Comparison of ENCODE assay signal across 8 cellular contexts in genomic region chr19:55088543-55089265, GRCh38. TPM values are rescaled to one million over a fixed set of nuclear protein-coding genes. Genes with fewer than 3 reads are reported as not detected.
DNase-seq lines count a peak whose midpoint lies in the region; ATAC-seq, FAIRE-seq and TF ChIP-seq lines count a peak whose summit lies in the region.

No MANE protein-coding gene starts in this region.

- H3K4me1 Mint-ChIP-seq in natural killer cell treated with Interleukin-12 subunit alpha and Interleukin-12 subunit beta and Interleukin-15 and Interleukin-18, amount 100 ng/mL, for 72 hours (ENCODE audit: low read depth in 2 of 2) = peaks cover 28% of the 10 kb centered on the region in 2 donors
- peaks cover 26 to 31% of the 10 kb centered on the region in 2 donors for H3K4me1 Mint-ChIP-seq in stimulated activated naive B cell treated with anti-CD40 and anti-IgM and Interleukin-4, amounts not matched to agents 10 μg/mL and 1 μg/mL and 100 μg/mL, for 72 hours

- H3K4me3 ChIP-seq in epithelial cell of proximal tubule (ENCODE audit: low read depth, low read length) = no peak overlapping the region

- no peak for ATAC-seq in natural killer cell treated with Interleukin-12 subunit alpha and Interleukin-12 subunit beta and Interleukin-15 and Interleukin-18, amount 100 ng/mL, for 72 hours
- ATAC-seq in stimulated activated naive B cell treated with anti-CD40 and anti-IgM and Interleukin-4, amounts not matched to agents 10 μg/mL and 1 μg/mL and 100 μg/mL, for 72 hours (replicated peaks) = peak; percentile 35 to 43

- peak overlapping the region; percentile 27 to 42 for H3K27ac Mint-ChIP-seq in natural killer cell treated with Interleukin-12 subunit alpha and Interleukin-12 subunit beta and Interleukin-15 and Interleukin-18, amount 100 ng/mL, for 72 hours
- peak overlapping the region; percentile 11 for H3K27ac Mint-ChIP-seq in stimulated activated naive B cell treated with anti-CD40 and anti-IgM and Interleukin-4, amounts not matched to agents 10 μg/mL and 1 μg/mL and 100 μg/mL, for 72 hours

- peak; percentile 61 for TF ChIP-seq CTCF in epithelial cell of proximal tubule (conservative IDR thresholded peaks at IDR 0.05; ENCODE audit: low read depth, low read length)

- peaks cover 13 to 14% of the 10 kb centered on the region in 2 donors for H3K27me3 Mint-ChIP-seq in natural killer cell treated with Interleukin-12 subunit alpha and Interleukin-12 subunit beta and Interleukin-15 and Interleukin-18, amount 100 ng/mL, for 72 hours
- peaks cover 49 to 55% of the 10 kb centered on the region in 2 donors for H3K27me3 Mint-ChIP-seq in stimulated activated naive B cell treated with anti-CD40 and anti-IgM and Interleukin-4, amounts not matched to agents 10 μg/mL and 1 μg/mL and 100 μg/mL, for 72 hours

- DNase-seq in AG08396 (ENCODE audit: low spot score) = peak; percentile 86
- DNase-seq in GM18507 (ENCODE audit: extremely low spot score, insufficient read length, low read depth) = peak; percentile 56
- peak; percentile 39 for DNase-seq in NCI-H774 (lab: John Stamatoyannopoulos, UW)
- DNase-seq in activated T-cell treated with anti-CD3 and anti-CD28 coated beads for 1 hour (ENCODE audit: low read depth) = peak; percentile 77
- DNase-seq in epithelial cell of proximal tubule (ENCODE audit: low read depth) = no peak
- peak; percentile 78 for DNase-seq in natural killer cell treated with Interleukin-12 subunit alpha and Interleukin-12 subunit beta and Interleukin-15 and Interleukin-18, amount 100 ng/mL, for 72 hours (ENCODE audit: low spot score)
- peak; percentile 56 for DNase-seq in stimulated activated naive B cell treated with anti-CD40 and anti-IgM and Interleukin-4, amounts not matched to agents 10 μg/mL and 1 μg/mL and 100 μg/mL, for 72 hours
- no peak for DNase-seq in H4 (ENCODE audit: low spot score)

- H3K9me3 Mint-ChIP-seq in natural killer cell treated with Interleukin-12 subunit alpha and Interleukin-12 subunit beta and Interleukin-15 and Interleukin-18, amount 100 ng/mL, for 72 hours = no peaks in the 10 kb centered on the region
- no peaks in the 10 kb centered on the region for H3K9me3 Mint-ChIP-seq in stimulated activated naive B cell treated with anti-CD40 and anti-IgM and Interleukin-4, amounts not matched to agents 10 μg/mL and 1 μg/mL and 100 μg/mL, for 72 hours

- H3K4me3 Mint-ChIP-seq in natural killer cell treated with Interleukin-12 subunit alpha and Interleukin-12 subunit beta and Interleukin-15 and Interleukin-18, amount 100 ng/mL, for 72 hours = peak overlapping the region; percentile 66
- peak overlapping the region; percentile 66 to 68 for H3K4me3 Mint-ChIP-seq in stimulated activated naive B cell treated with anti-CD40 and anti-IgM and Interleukin-4, amounts not matched to agents 10 μg/mL and 1 μg/mL and 100 μg/mL, for 72 hours

- peak; percentile 55 for FAIRE-seq in GM18507 (lab: Jason Lieb, UNC)

- H3K36me3 Mint-ChIP-seq in natural killer cell treated with Interleukin-12 subunit alpha and Interleukin-12 subunit beta and Interleukin-15 and Interleukin-18, amount 100 ng/mL, for 72 hours = no peaks in the 10 kb centered on the region
- peaks cover 38 to 46% of the 10 kb centered on the region in 2 donors for H3K36me3 Mint-ChIP-seq in stimulated activated naive B cell treated with anti-CD40 and anti-IgM and Interleukin-4, amounts not matched to agents 10 μg/mL and 1 μg/mL and 100 μg/mL, for 72 hours

RNA-seq across cellular contexts. Expression of gene EPS8L1, which starts 13.0 kb away (rescaled TPM):
- total RNA-seq in epithelial cell of proximal tubule = 17.3 and 33.8 TPM in 2 replicates
- total RNA-seq in natural killer cell treated with Interleukin-12 subunit alpha and Interleukin-12 subunit beta and Interleukin-15 and Interleukin-18, amount 100 ng/mL, for 72 hours = 1 to 10 TPM; 1.3 to 8.7 TPM
- total RNA-seq in H4 (2014; rRNA removed; shearing (Covaris generic)) = 2.2 and 4.3 TPM in 2 replicates

RNA-seq across cellular contexts. Expression of gene RDH13, which starts 25.8 kb away (rescaled TPM):
- total RNA-seq in epithelial cell of proximal tubule = 13.8 and 21.1 TPM in 2 replicates
- total RNA-seq in natural killer cell treated with Interleukin-12 subunit alpha and Interleukin-12 subunit beta and Interleukin-15 and Interleukin-18, amount 100 ng/mL, for 72 hours = 10 to 100 TPM; 13.4 to 31.0 TPM
- 18.1 and 43.0 TPM in 2 replicates for total RNA-seq in H4 (2014; rRNA removed; shearing (Covaris generic))

RNA-seq across cellular contexts. Expression of gene PPP1R12C, which starts 28.7 kb away (rescaled TPM):
- total RNA-seq in epithelial cell of proximal tubule = 53.8 and 68.7 TPM in 2 replicates
- total RNA-seq in natural killer cell treated with Interleukin-12 subunit alpha and Interleukin-12 subunit beta and Interleukin-15 and Interleukin-18, amount 100 ng/mL, for 72 hours = 100 to 1,000 TPM; 157 to 251 TPM
- total RNA-seq in H4 (2014; rRNA removed; shearing (Covaris generic)) = 18.0 and 26.4 TPM in 2 replicates

RNA-seq across cellular contexts. Expression of gene GP6, which starts 50.6 kb away (rescaled TPM):
- not detected in 2 replicates for total RNA-seq in epithelial cell of proximal tubule
- total RNA-seq in natural killer cell treated with Interleukin-12 subunit alpha and Interleukin-12 subunit beta and Interleukin-15 and Interleukin-18, amount 100 ng/mL, for 72 hours = under 1 TPM in 1 of 2 donors, not detected in 1; 0.22 TPM
- not detected in 2 replicates for total RNA-seq in H4 (2014; rRNA removed; shearing (Covaris generic))

Comparison
In these comparisons a context has a peak if more than half of its experiments do, and no peak if none do; other contexts are left out.
1. DNase-seq: peak in AG08396 (single experiment), GM18507 (single experiment), NCI-H774 (single experiment), activated T-cell treated with anti-CD3 and anti-CD28 coated beads for 1 hour (single experiment), natural killer cell treated with Interleukin-12 subunit alpha and Interleukin-12 subunit beta and Interleukin-15 and Interleukin-18, amount 100 ng/mL, for 72 hours (single experiment) and stimulated activated naive B cell treated with anti-CD40 and anti-IgM and Interleukin-4, amounts not matched to agents 10 μg/mL and 1 μg/mL and 100 μg/mL, for 72 hours (single experiment); none in epithelial cell of proximal tubule (single experiment) and H4 (single experiment).
2. ATAC-seq: peak in stimulated activated naive B cell treated with anti-CD40 and anti-IgM and Interleukin-4, amounts not matched to agents 10 μg/mL and 1 μg/mL and 100 μg/mL, for 72 hours (2 of 2); none in natural killer cell treated with Interleukin-12 subunit alpha and Interleukin-12 subunit beta and Interleukin-15 and Interleukin-18, amount 100 ng/mL, for 72 hours (0 of 2).